ENCODE assay signal across 1 cellular context in the genomic region with DNA sequence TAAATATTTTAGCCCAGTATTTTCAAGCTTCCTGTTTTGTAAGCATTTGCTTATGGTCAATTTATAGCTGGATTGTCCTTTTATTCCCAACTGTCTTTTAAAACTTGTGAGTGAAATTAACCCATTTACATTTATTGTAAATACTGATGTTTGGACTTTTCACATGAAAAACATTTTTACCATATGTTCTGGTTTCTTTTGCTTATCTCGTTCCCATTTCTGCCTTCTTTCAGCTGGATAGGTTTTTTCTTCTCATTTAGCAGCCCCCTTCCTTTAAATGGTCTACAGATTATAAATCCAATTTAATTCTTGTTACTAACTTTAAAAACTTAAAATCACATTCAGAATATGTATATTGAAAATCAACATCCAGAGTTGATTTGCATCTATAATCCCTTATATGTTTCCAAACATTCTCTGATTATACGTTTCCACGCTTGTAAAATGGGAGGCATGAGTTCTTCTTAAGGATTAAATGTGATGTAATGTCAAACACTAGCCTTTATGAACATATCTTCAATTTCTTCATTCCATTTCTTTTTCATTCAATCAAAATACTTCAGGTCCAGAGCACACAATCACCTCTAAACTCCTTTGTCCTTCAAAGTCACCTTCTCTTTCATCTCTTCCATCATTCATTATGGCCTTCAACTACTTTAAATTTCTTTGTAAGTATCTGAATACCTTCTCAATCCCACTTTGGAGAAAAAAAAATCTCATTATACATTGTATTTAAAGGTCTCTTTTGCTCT.
TF ChIP-seq lines count a peak whose summit lies in the region.

No MANE protein-coding gene starts in this region.

TF ChIP-seq in K562, 482 proteins besides CTCF, POLR2A, EP300 and RAD21 (continued from another document):
- TF ChIP-seq, protein P1, sequence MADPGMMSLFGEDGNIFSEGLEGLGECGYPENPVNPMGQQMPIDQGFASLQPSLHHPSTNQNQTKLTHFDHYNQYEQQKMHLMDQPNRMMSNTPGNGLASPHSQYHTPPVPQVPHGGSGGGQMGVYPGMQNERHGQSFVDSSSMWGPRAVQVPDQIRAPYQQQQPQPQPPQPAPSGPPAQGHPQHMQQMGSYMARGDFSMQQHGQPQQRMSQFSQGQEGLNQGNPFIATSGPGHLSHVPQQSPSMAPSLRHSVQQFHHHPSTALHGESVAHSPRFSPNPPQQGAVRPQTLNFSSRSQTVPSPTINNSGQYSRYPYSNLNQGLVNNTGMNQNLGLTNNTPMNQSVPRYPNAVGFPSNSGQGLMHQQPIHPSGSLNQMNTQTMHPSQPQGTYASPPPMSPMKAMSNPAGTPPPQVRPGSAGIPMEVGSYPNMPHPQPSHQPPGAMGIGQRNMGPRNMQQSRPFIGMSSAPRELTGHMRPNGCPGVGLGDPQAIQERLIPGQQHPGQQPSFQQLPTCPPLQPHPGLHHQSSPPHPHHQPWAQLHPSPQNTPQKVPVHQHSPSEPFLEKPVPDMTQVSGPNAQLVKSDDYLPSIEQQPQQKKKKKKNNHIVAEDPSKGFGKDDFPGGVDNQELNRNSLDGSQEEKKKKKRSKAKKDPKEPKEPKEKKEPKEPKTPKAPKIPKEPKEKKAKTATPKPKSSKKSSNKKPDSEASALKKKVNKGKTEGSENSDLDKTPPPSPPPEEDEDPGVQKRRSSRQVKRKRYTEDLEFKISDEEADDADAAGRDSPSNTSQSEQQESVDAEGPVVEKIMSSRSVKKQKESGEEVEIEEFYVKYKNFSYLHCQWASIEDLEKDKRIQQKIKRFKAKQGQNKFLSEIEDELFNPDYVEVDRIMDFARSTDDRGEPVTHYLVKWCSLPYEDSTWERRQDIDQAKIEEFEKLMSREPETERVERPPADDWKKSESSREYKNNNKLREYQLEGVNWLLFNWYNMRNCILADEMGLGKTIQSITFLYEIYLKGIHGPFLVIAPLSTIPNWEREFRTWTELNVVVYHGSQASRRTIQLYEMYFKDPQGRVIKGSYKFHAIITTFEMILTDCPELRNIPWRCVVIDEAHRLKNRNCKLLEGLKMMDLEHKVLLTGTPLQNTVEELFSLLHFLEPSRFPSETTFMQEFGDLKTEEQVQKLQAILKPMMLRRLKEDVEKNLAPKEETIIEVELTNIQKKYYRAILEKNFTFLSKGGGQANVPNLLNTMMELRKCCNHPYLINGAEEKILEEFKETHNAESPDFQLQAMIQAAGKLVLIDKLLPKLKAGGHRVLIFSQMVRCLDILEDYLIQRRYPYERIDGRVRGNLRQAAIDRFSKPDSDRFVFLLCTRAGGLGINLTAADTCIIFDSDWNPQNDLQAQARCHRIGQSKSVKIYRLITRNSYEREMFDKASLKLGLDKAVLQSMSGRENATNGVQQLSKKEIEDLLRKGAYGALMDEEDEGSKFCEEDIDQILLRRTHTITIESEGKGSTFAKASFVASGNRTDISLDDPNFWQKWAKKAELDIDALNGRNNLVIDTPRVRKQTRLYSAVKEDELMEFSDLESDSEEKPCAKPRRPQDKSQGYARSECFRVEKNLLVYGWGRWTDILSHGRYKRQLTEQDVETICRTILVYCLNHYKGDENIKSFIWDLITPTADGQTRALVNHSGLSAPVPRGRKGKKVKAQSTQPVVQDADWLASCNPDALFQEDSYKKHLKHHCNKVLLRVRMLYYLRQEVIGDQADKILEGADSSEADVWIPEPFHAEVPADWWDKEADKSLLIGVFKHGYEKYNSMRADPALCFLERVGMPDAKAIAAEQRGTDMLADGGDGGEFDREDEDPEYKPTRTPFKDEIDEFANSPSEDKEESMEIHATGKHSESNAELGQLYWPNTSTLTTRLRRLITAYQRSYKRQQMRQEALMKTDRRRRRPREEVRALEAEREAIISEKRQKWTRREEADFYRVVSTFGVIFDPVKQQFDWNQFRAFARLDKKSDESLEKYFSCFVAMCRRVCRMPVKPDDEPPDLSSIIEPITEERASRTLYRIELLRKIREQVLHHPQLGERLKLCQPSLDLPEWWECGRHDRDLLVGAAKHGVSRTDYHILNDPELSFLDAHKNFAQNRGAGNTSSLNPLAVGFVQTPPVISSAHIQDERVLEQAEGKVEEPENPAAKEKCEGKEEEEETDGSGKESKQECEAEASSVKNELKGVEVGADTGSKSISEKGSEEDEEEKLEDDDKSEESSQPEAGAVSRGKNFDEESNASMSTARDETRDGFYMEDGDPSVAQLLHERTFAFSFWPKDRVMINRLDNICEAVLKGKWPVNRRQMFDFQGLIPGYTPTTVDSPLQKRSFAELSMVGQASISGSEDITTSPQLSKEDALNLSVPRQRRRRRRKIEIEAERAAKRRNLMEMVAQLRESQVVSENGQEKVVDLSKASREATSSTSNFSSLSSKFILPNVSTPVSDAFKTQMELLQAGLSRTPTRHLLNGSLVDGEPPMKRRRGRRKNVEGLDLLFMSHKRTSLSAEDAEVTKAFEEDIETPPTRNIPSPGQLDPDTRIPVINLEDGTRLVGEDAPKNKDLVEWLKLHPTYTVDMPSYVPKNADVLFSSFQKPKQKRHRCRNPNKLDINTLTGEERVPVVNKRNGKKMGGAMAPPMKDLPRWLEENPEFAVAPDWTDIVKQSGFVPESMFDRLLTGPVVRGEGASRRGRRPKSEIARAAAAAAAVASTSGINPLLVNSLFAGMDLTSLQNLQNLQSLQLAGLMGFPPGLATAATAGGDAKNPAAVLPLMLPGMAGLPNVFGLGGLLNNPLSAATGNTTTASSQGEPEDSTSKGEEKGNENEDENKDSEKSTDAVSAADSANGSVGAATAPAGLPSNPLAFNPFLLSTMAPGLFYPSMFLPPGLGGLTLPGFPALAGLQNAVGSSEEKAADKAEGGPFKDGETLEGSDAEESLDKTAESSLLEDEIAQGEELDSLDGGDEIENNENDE (IDR thresholded peaks at IDR 0.05; ENCODE audit: low read depth, low read length) = no peak
- TF ChIP-seq ZNF507 (tag; conservative IDR thresholded peaks at IDR 0.05) (peak; percentile 100), FOXM1 (IDR thresholded peaks at IDR 0.05; ENCODE audit: low read depth) (0 out of 2 replicates have a peak, but pooled peaks have one; percentile 24), FOXM1 (CRISPR knock-in tag; IDR thresholded peaks at IDR 0.05; ENCODE audit: low read depth) (no peak), HMGN3 (IDR thresholded peaks at IDR 0.05; ENCODE audit: borderline replicate concordance, extremely low read depth, insufficient read length, low read depth, low read length) (no peak), ZNF175 (CRISPR knock-in tag; IDR thresholded peaks at IDR 0.05; ENCODE audit: low read depth) (peak; percentile 90; the same call in 1 of the 2 replicates), TRIM24 (IDR thresholded peaks at IDR 0.05) (peak; percentile 6 to 12; a peak in 2 of 4 replicates)
TF ChIP-seq in K562: peak in this region for 35.
